In genomic region chr1:65049941-65050713, GRCh38 we compare ENCODE assay signal across 13 cellular contexts.
DNase-seq lines count a peak whose midpoint lies in the region; ATAC-seq and TF ChIP-seq lines count a peak whose summit lies in the region.
"Had no signal": no experiment of that assay in that cellular context is flagged by ENCODE, and none has a peak within 500 bp of the region (broad histone marks: within the 10 kb centered on the region; RNA-seq: fewer than 3 reads in every experiment).

No MANE protein-coding gene starts in this region.

- H3K4ac ChIP-seq in mesendoderm (ENCODE audit: low read depth, low read length): no peak overlapping the region

- H3K36me3 ChIP-seq in mesendoderm (ENCODE audit: control insufficient read depth, insufficient read depth, low read length): no peaks in the 10 kb centered on the region
- H3K36me3 ChIP-seq: thyroid gland had no signal

- 90 to 94% methylated on average over 5 of the region's 5 CpGs for WGBS in lower leg skin, 2 donors
- WGBS in mesendoderm (ENCODE audit: extremely low coverage, insufficient coverage, low lambda C conversion rate): no CpG with 5 or more reads among the region's 5 CpGs

- intact Hi-C loops in lower leg skin (cut with DNase I; ENCODE audit: low total_unique reads): no loop called here

- H2BK120ac ChIP-seq in mesendoderm (ENCODE audit: low read depth, low read length): no peak overlapping the region

- H3K4me3 ChIP-seq in LNCaP clone FGC (ENCODE audit: low read depth, low read length) (0 out of 2 replicates have a peak overlapping the region, but pooled peaks have one; percentile 7), lower leg skin (ENCODE audit: low read depth, poor library complexity, severe bottlenecking) (no peak overlapping the region), mesendoderm (ENCODE audit: low read length) (no peak overlapping the region)
- H3K4me3 ChIP-seq: thyroid gland had no signal

- no peak overlapping the region for H2BK5ac ChIP-seq in mesendoderm (ENCODE audit: low read length)

- H3K4me3 Mint-ChIP-seq in activated T-cell treated with anti-CD3 and anti-CD28 coated beads, Interleukin-2, amount 50 U/mL, for 4 hours: no peak overlapping the region
- H3K4me3 Mint-ChIP-seq in activated naive CD8-positive, alpha-beta T cell: peak overlapping the region; percentile 73
- no peak overlapping the region for H3K4me3 Mint-ChIP-seq in progenitor cell of endocrine pancreas (ENCODE audit: low read depth)

- no peak overlapping the region for H3K4me2 ChIP-seq in mesendoderm (ENCODE audit: low read length)

- peak; percentile 72 to 74 for ATAC-seq in activated T-cell treated with anti-CD3 and anti-CD28 coated beads, Interleukin-2, amount 50 U/mL, for 4 hours
- ATAC-seq: left cardiac atrium had no signal

- no peak overlapping the region for H3K27ac ChIP-seq in mesendoderm (ENCODE audit: low read depth, low read length)
- H3K27ac ChIP-seq: thyroid gland had no signal

- no peak overlapping the region for H2BK15ac ChIP-seq in mesendoderm (replicated peaks; ENCODE audit: low read depth)

- peaks cover 40% of the 10 kb centered on the region for H3K4me1 Mint-ChIP-seq in activated T-cell treated with anti-CD3 and anti-CD28 coated beads, Interleukin-2, amount 50 U/mL, for 4 hours (ENCODE audit: low read depth)
- H3K4me1 Mint-ChIP-seq in activated naive CD8-positive, alpha-beta T cell (ENCODE audit: low read depth): peaks cover 54% of the 10 kb centered on the region
- peaks cover 20% of the 10 kb centered on the region for H3K4me1 Mint-ChIP-seq in progenitor cell of endocrine pancreas (ENCODE audit: low read depth)

- no peak overlapping the region for H2AK5ac ChIP-seq in mesendoderm (ENCODE audit: low read length)

- no peak overlapping the region for H4K8ac ChIP-seq in mesendoderm (ENCODE audit: low read depth, low read length)

- peak overlapping the region; percentile 56 for H3K27ac Mint-ChIP-seq in activated naive CD8-positive, alpha-beta T cell
- H3K27ac Mint-ChIP-seq in progenitor cell of endocrine pancreas: peak overlapping the region; percentile 42

- no peaks in the 10 kb centered on the region for H3K79me2 ChIP-seq in mesendoderm (ENCODE audit: control insufficient read depth, insufficient read depth, low read length)

- H3K79me1 ChIP-seq in mesendoderm (ENCODE audit: low read length): no peaks in the 10 kb centered on the region

- no peak overlapping the region for H3K56ac ChIP-seq in mesendoderm (ENCODE audit: low read length)

- no peak overlapping the region for H3K18ac ChIP-seq in mesendoderm (ENCODE audit: low read length)

- TF ChIP-seq POLR2A in lower leg skin (IDR thresholded peaks at IDR 0.05): no peak

- H3K36me3 Mint-ChIP-seq in activated T-cell treated with anti-CD3 and anti-CD28 coated beads, Interleukin-2, amount 50 U/mL, for 4 hours (ENCODE audit: insufficient read depth): peaks cover 7% of the 10 kb centered on the region
- H3K36me3 Mint-ChIP-seq in activated naive CD8-positive, alpha-beta T cell: no peaks in the 10 kb centered on the region
- peaks cover 4% of the 10 kb centered on the region for H3K36me3 Mint-ChIP-seq in progenitor cell of endocrine pancreas (ENCODE audit: insufficient read depth)

- no peaks in the 10 kb centered on the region for H3K27me3 ChIP-seq in mesendoderm (ENCODE audit: insufficient read depth, low read length, poor library complexity)
- H3K27me3 ChIP-seq: thyroid gland had no signal

- H3K27me3 Mint-ChIP-seq in activated T-cell treated with anti-CD3 and anti-CD28 coated beads, Interleukin-2, amount 50 U/mL, for 4 hours (ENCODE audit: low read depth): no peaks in the 10 kb centered on the region
- no peaks in the 10 kb centered on the region for H3K27me3 Mint-ChIP-seq in activated naive CD8-positive, alpha-beta T cell
- H3K27me3 Mint-ChIP-seq in progenitor cell of endocrine pancreas: peaks cover 22% of the 10 kb centered on the region

- H3K9ac ChIP-seq in mesendoderm (ENCODE audit: low read length): no peak overlapping the region

- H3K9me3 Mint-ChIP-seq in activated T-cell treated with anti-CD3 and anti-CD28 coated beads, Interleukin-2, amount 50 U/mL, for 4 hours: no peaks in the 10 kb centered on the region
- H3K9me3 Mint-ChIP-seq in activated naive CD8-positive, alpha-beta T cell (ENCODE audit: low read depth): no peaks in the 10 kb centered on the region
- H3K9me3 Mint-ChIP-seq in progenitor cell of endocrine pancreas (ENCODE audit: low read depth): no peaks in the 10 kb centered on the region

- TF ChIP-seq CTCF in LNCaP clone FGC (IDR thresholded peaks at IDR 0.05; ENCODE audit: control insufficient read depth, extremely low read depth, insufficient read depth): no peak
- no peak for TF ChIP-seq CTCF in progenitor cell of endocrine pancreas (IDR thresholded peaks at IDR 0.05; ENCODE audit: unreplicated experiment)
- TF ChIP-seq CTCF in lower leg skin (IDR thresholded peaks at IDR 0.05): no peak

- no peaks in the 10 kb centered on the region for H3K4me1 ChIP-seq in mesendoderm (ENCODE audit: control insufficient read depth, low read depth, low read length)
- H3K4me1 ChIP-seq: thyroid gland had no signal

- no peak overlapping the region for H3K23ac ChIP-seq in mesendoderm (ENCODE audit: low read length)

- H4K5ac ChIP-seq in mesendoderm (ENCODE audit: low read length): no peak overlapping the region

- DNase-seq in activated T-cell treated with anti-CD3 and anti-CD28 coated beads, Interleukin-2, amount 50 U/mL, for 4 hours: no peak
- DNase-seq in activated T-cell treated with anti-CD3 and anti-CD28 coated beads, Interleukin-2, amount 50 U/mL, for 1 hour: no peak
- DNase-seq in LNCaP clone FGC (ENCODE audit: low read depth) (no peak), progenitor cell of endocrine pancreas (ENCODE audit: low spot score, unreplicated experiment) (no peak), lower leg skin (ENCODE audit: low spot score in 2 of 2) (no peak), AG08395 (ENCODE audit: low spot score) (no peak), mesendoderm (no peak)
- DNase-seq: amygdala, left cardiac atrium, retina, T1000, thyroid gland had no signal
